Comparison of ENCODE assay signal across 12 cellular contexts in genomic region chr18:67701-68100, GRCh38. TPM values are rescaled to one million over a fixed set of nuclear protein-coding genes. Genes with fewer than 3 reads are reported as not detected.
"Had no signal": no experiment of that assay in that cellular context is flagged by ENCODE, and none has a peak within 500 bp of the region (broad histone marks: within the 10 kb centered on the region; RNA-seq: fewer than 3 reads in every experiment).

No MANE protein-coding gene starts in this region.

RNA-seq across cellular contexts. Expression of gene TUBB8B, which starts 18.3 kb away (rescaled TPM):
- total RNA-seq: dermis microvascular lymphatic vessel endothelial cell, gastrocnemius medialis, glomerular endothelial cell, heart right ventricle, kidney epithelial cell, left cardiac atrium, left lung, left ventricle myocardium superior, lower leg skin, lung microvascular endothelial cell, mesenteric fat pad, myocyte had no signal
